Comparison of ENCODE assay signal across 33 cellular contexts in the genomic region with DNA sequence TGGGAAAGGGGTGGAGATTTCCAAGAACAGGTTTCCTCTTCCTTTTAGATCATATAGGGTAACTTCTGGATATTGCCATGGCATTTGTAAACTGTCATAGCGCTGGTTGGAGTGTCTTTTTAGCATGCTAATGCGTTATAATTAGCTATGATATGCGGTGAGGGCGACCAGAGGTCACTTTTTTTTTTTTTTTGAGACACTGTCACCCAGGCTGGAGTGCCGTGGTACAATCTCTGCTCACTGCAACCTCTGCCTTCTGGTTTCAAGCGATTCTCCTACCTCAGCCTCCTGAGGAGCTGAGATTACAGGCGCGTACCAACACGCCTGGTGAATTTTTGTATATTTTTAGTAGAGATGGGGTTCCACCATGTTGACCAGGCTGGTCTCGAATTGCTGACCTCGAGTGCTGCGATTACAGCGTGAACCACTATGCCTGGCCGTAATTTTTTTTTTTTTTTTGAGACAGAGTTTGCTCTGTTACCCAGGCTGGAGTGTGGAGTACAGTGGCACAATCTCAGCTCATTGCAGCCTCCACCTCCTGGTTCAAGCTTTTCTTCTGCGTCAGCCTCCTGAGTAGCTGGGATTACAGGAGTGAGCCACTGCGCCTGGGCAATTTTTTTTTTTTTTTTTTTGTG.
"Had no signal": no experiment of that assay in that cellular context is flagged by ENCODE, and none has a peak within 500 bp of the region (broad histone marks: within the 10 kb centered on the region; RNA-seq: fewer than 3 reads in every experiment).

No MANE protein-coding gene starts in this region.

- H3K27ac Mint-ChIP-seq: dendritic cell treated with granulocyte-macrophage colony-stimulating factor and Interleukin-4, amounts not matched to agents 40 ng/mL and 50 ng/mL, for 4 days; endodermal cell; immature natural killer cell; memory B cell; mesothelial cell of epicardium; naive B cell; natural killer cell treated with Interleukin-12 subunit alpha and Interleukin-12 subunit beta and Interleukin-15 and Interleukin-18, amount 100 ng/mL, for 72 hours; neural progenitor cell; stimulated activated effector memory CD8-positive, alpha-beta T cell treated with anti-CD3 and anti-CD28 coated beads, Interleukin-12 subunit alpha, Interleukin-12 subunit beta, amount 100 ng/mL, for 72 hours had no signal

- H3K4me1 ChIP-seq: colonic mucosa, gastroesophageal sphincter, neural progenitor cell, prostate gland, right lobe of liver, stomach, testis, tibial artery, upper lobe of left lung had no signal

- H3K9me3 ChIP-seq: colonic mucosa, gastroesophageal sphincter, mucosa of descending colon, prostate gland, right lobe of liver, stomach, testis, tibial artery, upper lobe of left lung had no signal

- H3K36me3 Mint-ChIP-seq: immature natural killer cell; memory B cell; mesothelial cell of epicardium; naive B cell; natural killer cell treated with Interleukin-12 subunit alpha and Interleukin-12 subunit beta and Interleukin-15 and Interleukin-18, amount 100 ng/mL, for 72 hours; neural progenitor cell; stimulated activated effector memory CD8-positive, alpha-beta T cell treated with anti-CD3 and anti-CD28 coated beads, Interleukin-12 subunit alpha, Interleukin-12 subunit beta, amount 100 ng/mL, for 72 hours had no signal

- H3K27ac ChIP-seq: colonic mucosa, epithelial cell of prostate, gastroesophageal sphincter, neural progenitor cell, prostate gland, right lobe of liver, stomach, testis, tibial artery, upper lobe of left lung had no signal

- H3K4me2 ChIP-seq: neural progenitor cell, smooth muscle cell had no signal

- ATAC-seq: esophagus mucosa; gastroesophageal sphincter; left colon; mucosa of descending colon; natural killer cell treated with Interleukin-12 subunit alpha and Interleukin-12 subunit beta and Interleukin-15 and Interleukin-18, amount 100 ng/mL, for 72 hours; right lobe of liver; stimulated activated effector memory CD8-positive, alpha-beta T cell treated with anti-CD3 and anti-CD28 coated beads, Interleukin-12 subunit alpha, Interleukin-12 subunit beta, amount 100 ng/mL, for 72 hours had no signal

- H3K9me3 Mint-ChIP-seq: central memory CD8-positive, alpha-beta T cell; dendritic cell treated with granulocyte-macrophage colony-stimulating factor and Interleukin-4, amounts not matched to agents 40 ng/mL and 50 ng/mL, for 4 days; memory B cell; mesothelial cell of epicardium; natural killer cell treated with Interleukin-12 subunit alpha and Interleukin-12 subunit beta and Interleukin-15 and Interleukin-18, amount 100 ng/mL, for 72 hours; stimulated activated effector memory CD8-positive, alpha-beta T cell treated with anti-CD3 and anti-CD28 coated beads, Interleukin-12 subunit alpha, Interleukin-12 subunit beta, amount 100 ng/mL, for 72 hours had no signal

- H3K27me3 ChIP-seq: colonic mucosa, gastroesophageal sphincter, neural progenitor cell, right lobe of liver, stomach, testis, tibial artery, upper lobe of left lung had no signal

- H3K4me1 Mint-ChIP-seq: central memory CD8-positive, alpha-beta T cell; endodermal cell; immature natural killer cell; memory B cell; mesothelial cell of epicardium; naive B cell; neural progenitor cell; stimulated activated effector memory CD8-positive, alpha-beta T cell treated with anti-CD3 and anti-CD28 coated beads, Interleukin-12 subunit alpha, Interleukin-12 subunit beta, amount 100 ng/mL, for 72 hours had no signal

- H2AFZ ChIP-seq: neural progenitor cell had no signal

- H3K4me3 Mint-ChIP-seq: central memory CD8-positive, alpha-beta T cell; dendritic cell treated with granulocyte-macrophage colony-stimulating factor and Interleukin-4, amounts not matched to agents 40 ng/mL and 50 ng/mL, for 4 days; endodermal cell; immature natural killer cell; memory B cell; mesothelial cell of epicardium; naive B cell; natural killer cell treated with Interleukin-12 subunit alpha and Interleukin-12 subunit beta and Interleukin-15 and Interleukin-18, amount 100 ng/mL, for 72 hours; neural progenitor cell; stimulated activated effector memory CD8-positive, alpha-beta T cell treated with anti-CD3 and anti-CD28 coated beads, Interleukin-12 subunit alpha, Interleukin-12 subunit beta, amount 100 ng/mL, for 72 hours had no signal

- H3K36me3 ChIP-seq: colonic mucosa, gastroesophageal sphincter, neural progenitor cell, prostate gland, right lobe of liver, stomach, upper lobe of left lung had no signal

- FAIRE-seq: urothelium cell line had no signal

- H3K9ac ChIP-seq: neural progenitor cell had no signal

- H3K4me3 ChIP-seq: colonic mucosa, gastroesophageal sphincter, lung, mucosa of descending colon, neural progenitor cell, prostate gland, right lobe of liver, smooth muscle cell, stomach, testis, tibial artery, upper lobe of left lung had no signal

- DNase-seq: colonic mucosa; effector CD8-positive, alpha-beta T cell; endodermal cell; foreskin fibroblast; hypothalamus; immature natural killer cell; islet precursor cell; kidney glomerular epithelial cell; left colon; mucosa of descending colon; naive B cell; right lobe of liver; stimulated activated CD4-positive, alpha-beta T cell treated with anti-CD3 and anti-CD28 coated beads, Interleukin-2, amount 100 ng/mL, for 24 hours; stimulated activated CD4-positive, alpha-beta T cell treated with anti-CD3 and anti-CD28 coated beads, Interleukin-4, amount 100 ng/mL, for 24 hours; stimulated activated naive CD4-positive, alpha-beta T cell treated with Interleukin-2 at 50 U/mL for 16 hours; stomach; testis; tibial artery; upper lobe of left lung had no signal
